Comparison of ENCODE assay signal across 20 cellular contexts in genomic region chr16:31286421-31287032, GRCh38. TPM values are rescaled to one million over a fixed set of nuclear protein-coding genes. Genes with fewer than 3 reads are reported as not detected.
A peak's percentile ranks its signal among the peaks of the same experiment; 100 is the strongest.
DNase-seq lines count a peak whose midpoint lies in the region; ATAC-seq and TF ChIP-seq lines count a peak whose summit lies in the region.
"Had no signal": no experiment of that assay in that cellular context is flagged by ENCODE, and none has a peak within 500 bp of the region (broad histone marks: within the 10 kb centered on the region; RNA-seq: fewer than 3 reads in every experiment).

No MANE protein-coding gene starts in this region.

- H3K27ac ChIP-seq in osteoblast (ENCODE audit: low read depth, low read length): no peak overlapping the region
- H3K27ac ChIP-seq: parathyroid adenoma, thyroid gland had no signal

- DNase-seq in stimulated activated naive CD4-positive, alpha-beta T cell treated with Interleukin-2 at 50 U/mL for 16 hours (lab: John Stamatoyannopoulos, UW): no peak
- no peak for DNase-seq in HAP-1 (ENCODE audit: low spot score in 2 of 2)
- no peak for DNase-seq in HCEC 1CT
- no peak for DNase-seq in osteoblast (ENCODE audit: insufficient read length, low spot score, missing footprints)
- DNase-seq: activated gamma-delta T cell; amniotic stem cell; Calu3; cerebellar nuclear complex; NCI-H146; NCI-H2227 treated with DMSO at 0.1 percent for 48 hours; stimulated activated CD4-positive, alpha-beta T cell treated with anti-CD3 and anti-CD28 coated beads, Interleukin-4, amount 100 ng/mL, for 24 hours; stimulated activated CD8-positive, alpha-beta memory T cell treated with anti-CD3 and anti-CD28 coated beads, Interleukin-4, amount 100 ng/mL, for 48 hours; T-cell; thyroid gland had no signal

- no peak overlapping the region for H2AFZ ChIP-seq in osteoblast (ENCODE audit: low read length)
- H2AFZ ChIP-seq: parathyroid adenoma had no signal

- H3K79me2 ChIP-seq in osteoblast (ENCODE audit: insufficient read depth, low read length): no peaks in the 10 kb centered on the region
- H3K79me2 ChIP-seq: parathyroid adenoma had no signal

- H3K27me3 ChIP-seq in HAP-1 (ENCODE audit: low read depth): no peaks in the 10 kb centered on the region
- H3K27me3 ChIP-seq in osteoblast (ENCODE audit: insufficient read depth, low read length): no peaks in the 10 kb centered on the region
- H3K27me3 ChIP-seq: thyroid gland had no signal

- H3K9me3 ChIP-seq in HAP-1: peaks cover 2% of the 10 kb centered on the region; the same call in 1 of the 2 replicates
- H3K9me3 ChIP-seq in osteoblast (ENCODE audit: low read depth, low read length): no peaks in the 10 kb centered on the region
- H3K9me3 ChIP-seq: thyroid gland had no signal

- H3K4me1 ChIP-seq in HAP-1: no peaks in the 10 kb centered on the region
- H3K4me1 ChIP-seq in osteoblast (ENCODE audit: insufficient read depth, low read length): no peaks in the 10 kb centered on the region
- H3K4me1 ChIP-seq: parathyroid adenoma, thyroid gland had no signal

- H3K4me2 ChIP-seq in osteoblast (ENCODE audit: insufficient read depth, low read length): no peak overlapping the region

- H3K4me3 Mint-ChIP-seq in activated T-helper 17 cell treated with anti-CD3 and anti-CD28 coated beads, Interleukin-2, amount 50 U/mL, for 72 hours: no peak overlapping the region

- in situ Hi-C loops in HAP-1 (cut with MboI; ENCODE audit: low sequenced_read_pairs): no loop called here

- peaks cover 14% of the 10 kb centered on the region for H3K27me3 Mint-ChIP-seq in activated T-helper 17 cell treated with anti-CD3 and anti-CD28 coated beads, Interleukin-2, amount 50 U/mL, for 72 hours

- H3K27ac Mint-ChIP-seq in activated T-helper 17 cell treated with anti-CD3 and anti-CD28 coated beads, Interleukin-2, amount 50 U/mL, for 72 hours: no peak overlapping the region
- H3K27ac Mint-ChIP-seq: T-cell had no signal

- no peaks in the 10 kb centered on the region for H3K9me3 Mint-ChIP-seq in activated T-helper 17 cell treated with anti-CD3 and anti-CD28 coated beads, Interleukin-2, amount 50 U/mL, for 72 hours

- ATAC-seq in GM18502 (IDR thresholded peaks at IDR 0.05; ENCODE audit: poor library complexity, unreplicated experiment) (peak; percentile 80), GM19351 (IDR thresholded peaks at IDR 0.05; ENCODE audit: unreplicated experiment) (peak; percentile 61), HG02852 (IDR thresholded peaks at IDR 0.05; ENCODE audit: unreplicated experiment) (peak; percentile 87)
- peak; percentile 66 for ATAC-seq in activated T-helper 17 cell treated with anti-CD3 and anti-CD28 coated beads, Interleukin-2, amount 50 U/mL, for 72 hours (replicated peaks)
- ATAC-seq: T-cell had no signal

- H4K20me1 ChIP-seq in osteoblast (ENCODE audit: insufficient read depth, low read length): no peaks in the 10 kb centered on the region

- no peak overlapping the region for H3K4me3 ChIP-seq in HAP-1
- H3K4me3 ChIP-seq in osteoblast (ENCODE audit: insufficient read depth, low read length): no peak overlapping the region
- H3K4me3 ChIP-seq: thyroid gland had no signal

- no peaks in the 10 kb centered on the region for H3K36me3 ChIP-seq in HAP-1 (replicated peaks)
- no peaks in the 10 kb centered on the region for H3K36me3 ChIP-seq in osteoblast (ENCODE audit: insufficient read depth, low read length)
- H3K36me3 ChIP-seq: thyroid gland had no signal

- no peaks in the 10 kb centered on the region for H3K36me3 Mint-ChIP-seq in activated T-helper 17 cell treated with anti-CD3 and anti-CD28 coated beads, Interleukin-2, amount 50 U/mL, for 72 hours (ENCODE audit: low read depth)

- no peak for TF ChIP-seq CTCF in osteoblast (IDR thresholded peaks at IDR 0.05; ENCODE audit: extremely low read depth, low read depth, low read length)

- H3K4me1 Mint-ChIP-seq in activated T-helper 17 cell treated with anti-CD3 and anti-CD28 coated beads, Interleukin-2, amount 50 U/mL, for 72 hours: no peaks in the 10 kb centered on the region

RNA-seq across cellular contexts. Expression of gene ITGAM, which starts 26.8 kb away (rescaled TPM):
- 1 to 10 TPM; 4.9 to 6.4 TPM for total RNA-seq in activated T-helper 17 cell treated with anti-CD3 and anti-CD28 coated beads, Interleukin-2, amount 50 U/mL, for 72 hours
- total RNA-seq in osteoblast: 0.36 TPM in 1 of 2 replicates, not detected in the other
- total RNA-seq: fibroblast of villous mesenchyme had no signal
